ENCODE assay signal across 23 cellular contexts in genomic region chr1:151267760-151268159, GRCh38. TPM values are rescaled to one million over a fixed set of nuclear protein-coding genes. Genes with fewer than 3 reads are reported as not detected.
DNase-seq lines count a peak whose midpoint lies in the region; ATAC-seq, FAIRE-seq and TF ChIP-seq lines count a peak whose summit lies in the region.
"Had no signal": no experiment of that assay in that cellular context is flagged by ENCODE, and none has a peak within 500 bp of the region (broad histone marks: within the 10 kb centered on the region; RNA-seq: fewer than 3 reads in every experiment).

No MANE protein-coding gene starts in this region.

- H3K36me3 Mint-ChIP-seq in activated T-cell treated with anti-CD3 and anti-CD28 coated beads, Interleukin-2, amount 50 U/mL, for 72 hours (ENCODE audit: insufficient read depth in 2 of 2), result peaks cover 4 to 28% of the 10 kb centered on the region in 2 donors
- H3K36me3 Mint-ChIP-seq in endothelial cell (ENCODE audit: low read depth, unreplicated experiment) (peaks cover 42% of the 10 kb centered on the region), nephron progenitor cell (ENCODE audit: low read depth) (peaks cover 68% of the 10 kb centered on the region)

- H3K27me3 Mint-ChIP-seq in activated T-cell treated with anti-CD3 and anti-CD28 coated beads, Interleukin-2, amount 50 U/mL, for 72 hours (ENCODE audit: low read depth), result no peaks in the 10 kb centered on the region
- H3K27me3 Mint-ChIP-seq in endothelial cell (ENCODE audit: unreplicated experiment) (no peaks in the 10 kb centered on the region), nephron progenitor cell (ENCODE audit: low read depth, poor library complexity) (peaks cover 3% of the 10 kb centered on the region)
- H3K27me3 Mint-ChIP-seq: memory B cell; stimulated activated naive B cell treated with anti-CD40 and anti-IgM and Interleukin-4, amounts not matched to agents 10 μg/mL and 1 μg/mL and 100 μg/mL, for 72 hours had no signal

- intact Hi-C loops in kidney (cut with DNase I), result no loop called here

- peaks cover 19 to 38% of the 10 kb centered on the region in 2 donors for H3K36me3 ChIP-seq in kidney (ENCODE audit: control insufficient read depth in 1 of 2, insufficient read depth in 2 of 2, low read length in 2 of 2)

- no peak for TF ChIP-seq CTCF in endothelial cell (IDR thresholded peaks at IDR 0.05; ENCODE audit: unreplicated experiment)
- TF ChIP-seq CTCF in nephron progenitor cell (IDR thresholded peaks at IDR 0.05), result no peak
- no peak for TF ChIP-seq CTCF in kidney (IDR thresholded peaks at IDR 0.05; ENCODE audit: borderline replicate concordance, extremely low read depth, insufficient read depth)

- peak overlapping the region; percentile 12 for H3K27ac Mint-ChIP-seq in activated T-cell treated with anti-CD3 and anti-CD28 coated beads, Interleukin-2, amount 50 U/mL, for 72 hours
- H3K27ac Mint-ChIP-seq in endothelial cell (ENCODE audit: unreplicated experiment) (peak overlapping the region; percentile 74), nephron progenitor cell (peak overlapping the region; percentile 88)
- H3K27ac Mint-ChIP-seq: GM23338, memory B cell had no signal

- FAIRE-seq in kidney (lab: Jason Lieb, UNC), result no peak
- FAIRE-seq: urothelium cell line had no signal

- H3K9ac ChIP-seq in kidney (ENCODE audit: low read length in 2 of 2), result no peak overlapping the region

- no peaks in the 10 kb centered on the region for H3K9me3 ChIP-seq in kidney (ENCODE audit: control insufficient read depth in 1 of 2, low read length in 2 of 2)
- H3K9me3 ChIP-seq: Peyer's patch, SJCRH30 had no signal

- H3K9me3 Mint-ChIP-seq in activated T-cell treated with anti-CD3 and anti-CD28 coated beads, Interleukin-2, amount 50 U/mL, for 72 hours, result no peaks in the 10 kb centered on the region
- H3K9me3 Mint-ChIP-seq in endothelial cell (ENCODE audit: unreplicated experiment) (no peaks in the 10 kb centered on the region), nephron progenitor cell (no peaks in the 10 kb centered on the region)
- H3K9me3 Mint-ChIP-seq: GM23338; memory B cell; stimulated activated naive B cell treated with anti-CD40 and anti-IgM and Interleukin-4, amounts not matched to agents 10 μg/mL and 1 μg/mL and 100 μg/mL, for 72 hours had no signal

- H3K4me1 ChIP-seq in kidney (ENCODE audit: control insufficient read depth in 1 of 2, insufficient read depth in 1 of 2, low read depth in 1 of 2, low read length in 2 of 2), result no peaks in the 10 kb centered on the region
- H3K4me1 ChIP-seq: SJCRH30 had no signal

- H3K4me1 Mint-ChIP-seq in activated T-cell treated with anti-CD3 and anti-CD28 coated beads, Interleukin-2, amount 50 U/mL, for 72 hours (ENCODE audit: low read depth), result no peaks in the 10 kb centered on the region
- H3K4me1 Mint-ChIP-seq in endothelial cell (ENCODE audit: unreplicated experiment) (no peaks in the 10 kb centered on the region), nephron progenitor cell (no peaks in the 10 kb centered on the region)

- no peak overlapping the region for H3K4me3 Mint-ChIP-seq in activated T-cell treated with anti-CD3 and anti-CD28 coated beads, Interleukin-2, amount 50 U/mL, for 72 hours
- H3K4me3 Mint-ChIP-seq in endothelial cell (ENCODE audit: unreplicated experiment) (peak overlapping the region; percentile 42), nephron progenitor cell (no peak overlapping the region)
- H3K4me3 Mint-ChIP-seq: GM23338; memory B cell; stimulated activated naive B cell treated with anti-CD40 and anti-IgM and Interleukin-4, amounts not matched to agents 10 μg/mL and 1 μg/mL and 100 μg/mL, for 72 hours had no signal

- H3K4me3 ChIP-seq in kidney (ENCODE audit: low read length in 2 of 2), result no peak overlapping the region
- H3K4me3 ChIP-seq: GM23338, Peyer's patch, SJCRH30 had no signal

- no peak for ATAC-seq in activated T-cell treated with anti-CD3 and anti-CD28 coated beads, Interleukin-2, amount 50 U/mL, for 72 hours (replicated peaks in 1 of 2)
- ATAC-seq in GM21367 (IDR thresholded peaks at IDR 0.05; ENCODE audit: unreplicated experiment), result no peak
- ATAC-seq: GM23338; left colon; stimulated activated naive B cell treated with anti-CD40 and anti-IgM and Interleukin-4, amounts not matched to agents 10 μg/mL and 1 μg/mL and 100 μg/mL, for 72 hours had no signal

- no peak overlapping the region for H3K27ac ChIP-seq in kidney (ENCODE audit: low read depth in 2 of 2, low read length in 2 of 2)
- H3K27ac ChIP-seq: Peyer's patch, SJCRH30 had no signal

- DNase-seq in activated T-cell treated with anti-CD3 and anti-CD28 coated beads, Interleukin-2, amount 50 U/mL, for 72 hours, result no peak
- DNase-seq in activated T-cell treated with anti-CD3 and anti-CD28 coated beads, Interleukin-2, amount 50 U/mL, for 48 hours, result no peak
- DNase-seq in NAMALWA (ENCODE audit: low spot score) (peak; percentile 7), endothelial cell (ENCODE audit: low spot score) (no peak), nephron progenitor cell (no peak), NCI-H128 (lab: John Stamatoyannopoulos, UW; ENCODE audit: unreplicated experiment) (no peak), kidney (no peak)
- DNase-seq: ACHN; activated CD4-positive, alpha-beta T cell treated with anti-CD3 and anti-CD28 coated beads for 48 hours; amygdala; cortex of kidney; DMS79 treated with DMSO at 0.1 percent for 48 hours; KG1; left colon; NCI-H524 treated with DMSO at 0.1 percent for 48 hours; Peyer's patch; SJCRH30; stimulated activated CD4-positive, alpha-beta T cell treated with anti-CD3 and anti-CD28 coated beads, Interleukin-2, amount 100 ng/mL, for 48 hours; stimulated activated naive B cell treated with anti-CD40 and anti-IgM and Interleukin-4, amounts not matched to agents 10 μg/mL and 1 μg/mL and 100 μg/mL, for 72 hours had no signal

RNA-seq across cellular contexts. Expression of gene PSMD4, which starts 13.2 kb away (rescaled TPM):
- 100 to 1,000 TPM; 168 to 205 TPM for total RNA-seq in activated T-cell treated with anti-CD3 and anti-CD28 coated beads, Interleukin-2, amount 50 U/mL, for 72 hours
- total RNA-seq in endothelial cell (ENCODE audit: unreplicated experiment) (186 TPM), kidney (123 TPM)
- 178 TPM for polyA plus RNA-seq in kidney (ENCODE audit: insufficient read depth, low read depth, low replicate concordance)

RNA-seq across cellular contexts. Expression of gene ZNF687, which starts 14.3 kb away (rescaled TPM):
- total RNA-seq in activated T-cell treated with anti-CD3 and anti-CD28 coated beads, Interleukin-2, amount 50 U/mL, for 72 hours, result 10 to 100 TPM; 39.9 to 40.3 TPM
- 29.9 TPM for total RNA-seq in endothelial cell (ENCODE audit: unreplicated experiment)
- total RNA-seq in kidney, result 30.3 TPM
- 8.5 TPM for polyA plus RNA-seq in kidney (ENCODE audit: insufficient read depth, low read depth, low replicate concordance)

RNA-seq across cellular contexts. Expression of gene PI4KB, which starts 59.5 kb away (rescaled TPM):
- total RNA-seq in activated T-cell treated with anti-CD3 and anti-CD28 coated beads, Interleukin-2, amount 50 U/mL, for 72 hours, result 10 to 100 TPM; 64.8 to 71.4 TPM
- total RNA-seq in endothelial cell (ENCODE audit: unreplicated experiment), result 50.3 TPM
- total RNA-seq in kidney, result 60.9 TPM
- 43.5 TPM for polyA plus RNA-seq in kidney (ENCODE audit: insufficient read depth, low read depth, low replicate concordance)

Comparison
In these comparisons a context has a peak if more than half of its experiments do, and no peak if none do; other contexts are left out.
1. H3K27ac Mint-ChIP-seq: peak in every context shown above with its lines; median percentile 88 in nephron progenitor cell; 74 in endothelial cell; 12 in activated T-cell treated with anti-CD3 and anti-CD28 coated beads, Interleukin-2, amount 50 U/mL, for 72 hours.